ENCODE assay signal across 17 cellular contexts in genomic region chr10:91479583-91479982, GRCh38.
DNase-seq lines count a peak whose midpoint lies in the region; ATAC-seq and TF ChIP-seq lines count a peak whose summit lies in the region.
"Had no signal": no experiment of that assay in that cellular context is flagged by ENCODE, and none has a peak within 500 bp of the region (broad histone marks: within the 10 kb centered on the region; RNA-seq: fewer than 3 reads in every experiment).

No MANE protein-coding gene starts in this region.

- H3K27me3 ChIP-seq in SK-N-SH (ENCODE audit: insufficient read depth), result no peaks in the 10 kb centered on the region
- H3K27me3 ChIP-seq in foreskin keratinocyte, result no peaks in the 10 kb centered on the region
- H3K27me3 ChIP-seq in upper lobe of left lung, result no peaks in the 10 kb centered on the region
- H3K27me3 ChIP-seq in right atrium auricular region, result no peaks in the 10 kb centered on the region

- H3K36me3 ChIP-seq in SK-N-SH (replicated peaks in 1 of 2; ENCODE audit: control insufficient read depth in 1 of 2, insufficient read depth in 2 of 2, low read length in 1 of 2) (peaks cover 22 to 59% of the 10 kb centered on the region in 2 experiments), upper lobe of left lung (peaks cover 0 to 8% (median 1%) of the 10 kb centered on the region in 4 donors), right atrium auricular region (no peaks in the 10 kb centered on the region)

- H3K27ac ChIP-seq in SK-N-SH (ENCODE audit: low read depth in 2 of 2, low read length in 1 of 2) (no peak overlapping the region), foreskin keratinocyte (no peak overlapping the region), upper lobe of left lung (no peak overlapping the region), right atrium auricular region (no peak overlapping the region)

- no peaks in the 10 kb centered on the region for H3K4me1 ChIP-seq in SK-N-SH (ENCODE audit: control insufficient read depth in 1 of 2, insufficient read depth in 2 of 2, low read depth in 1 of 2, low read length in 1 of 2)
- H3K4me1 ChIP-seq in foreskin keratinocyte, result no peaks in the 10 kb centered on the region
- H3K4me1 ChIP-seq in upper lobe of left lung, result no peaks in the 10 kb centered on the region
- H3K4me1 ChIP-seq in right atrium auricular region, result no peaks in the 10 kb centered on the region

- DNase-seq in SK-N-SH, result no peak
- no peak for DNase-seq in foreskin keratinocyte
- no peak for DNase-seq in upper lobe of left lung
- no peak for DNase-seq in NCI-H82 (lab: John Stamatoyannopoulos, UW)
- no peak for DNase-seq in right atrium auricular region (ENCODE audit: low spot score)
- DNase-seq in nucleus accumbens (lab: John Stamatoyannopoulos, UW), result no peak
- DNase-seq: 8988T; C1 segment of cervical spinal cord; CD4-positive, alpha-beta memory T cell; DMS153; DMS79 treated with DMSO at 0.1 percent for 48 hours; EL; GF-D8; H7; IMR-90 had no signal

- no peak for TF ChIP-seq RAD21 in SK-N-SH (IDR thresholded peaks at IDR 0.05; ENCODE audit: low read length)

- CTCF ChIA-PET in SK-N-SH (lab: Yijun Ruan, JAX), result interaction anchor here (0.6 to 1.4 kb wide), 3 partner anchors 9 to 216 kb away, joined by 3 to 7 read pairs (median 3); no protein-coding TSS in a partner anchor

- no peak for TF ChIP-seq POLR2A in upper lobe of left lung (IDR thresholded peaks at IDR 0.05)

- H4K20me1 ChIP-seq in SK-N-SH (ENCODE audit: insufficient read depth), result no peaks in the 10 kb centered on the region

- TF ChIP-seq CTCF in SK-N-SH (IDR thresholded peaks at IDR 0.05), result 0 out of 2 replicates have a peak, but pooled peaks have one; percentile 18
- peak; percentile 23; the same call in 1 of the 2 replicates for TF ChIP-seq CTCF in LNCAP (IDR thresholded peaks at IDR 0.05)
- TF ChIP-seq CTCF in foreskin keratinocyte (conservative IDR thresholded peaks at IDR 0.05), result peak; percentile 18
- TF ChIP-seq CTCF in upper lobe of left lung (IDR thresholded peaks at IDR 0.05), result no peak
- TF ChIP-seq CTCF in right atrium auricular region (IDR thresholded peaks at IDR 0.05), result no peak

- peaks cover 4% of the 10 kb centered on the region for H3F3A ChIP-seq in SK-N-SH (replicated peaks; ENCODE audit: insufficient read depth)

- H3K9me3 ChIP-seq in SK-N-SH (no peaks in the 10 kb centered on the region), upper lobe of left lung (no peaks in the 10 kb centered on the region), right atrium auricular region (no peaks in the 10 kb centered on the region)

- no peak overlapping the region for H3K4me3 ChIP-seq in SK-N-SH (ENCODE audit: low read depth in 2 of 2, low read length in 1 of 2)
- H3K4me3 ChIP-seq in upper lobe of left lung, result no peak overlapping the region
- H3K4me3 ChIP-seq in right atrium auricular region, result no peak overlapping the region

- H3K9me2 ChIP-seq in SK-N-SH, result no peaks in the 10 kb centered on the region

- no peaks in the 10 kb centered on the region for H3K79me2 ChIP-seq in SK-N-SH (ENCODE audit: insufficient read depth)

- no peak overlapping the region for H3K4me2 ChIP-seq in SK-N-SH

- POLR2A ChIA-PET in SK-N-SH (lab: Yijun Ruan, JAX), result no interaction called here

- TF ChIP-seq EP300 in SK-N-SH (IDR thresholded peaks at IDR 0.05; ENCODE audit: borderline replicate concordance in 1 of 2, low read depth in 1 of 2, low read length in 1 of 2) (no peak), upper lobe of left lung (IDR thresholded peaks at IDR 0.05) (no peak)

- no peak overlapping the region for H3K9ac ChIP-seq in SK-N-SH

- no peak overlapping the region for H2AFZ ChIP-seq in SK-N-SH (ENCODE audit: low read depth)

- ATAC-seq in SK-N-SH treated with all-trans-retinoic acid at 6 μM for 48 hours (no peak), foreskin keratinocyte (no peak), upper lobe of left lung (ENCODE audit: low FRiP score in 2 of 2) (no peak)

TF ChIP-seq in SK-N-SH, 30 proteins besides CTCF, POLR2A, EP300 and RAD21 (continues in another document):
- TF ChIP-seq, protein P1, sequence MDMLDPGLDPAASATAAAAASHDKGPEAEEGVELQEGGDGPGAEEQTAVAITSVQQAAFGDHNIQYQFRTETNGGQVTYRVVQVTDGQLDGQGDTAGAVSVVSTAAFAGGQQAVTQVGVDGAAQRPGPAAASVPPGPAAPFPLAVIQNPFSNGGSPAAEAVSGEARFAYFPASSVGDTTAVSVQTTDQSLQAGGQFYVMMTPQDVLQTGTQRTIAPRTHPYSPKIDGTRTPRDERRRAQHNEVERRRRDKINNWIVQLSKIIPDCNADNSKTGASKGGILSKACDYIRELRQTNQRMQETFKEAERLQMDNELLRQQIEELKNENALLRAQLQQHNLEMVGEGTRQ (IDR thresholded peaks at IDR 0.05; ENCODE audit: borderline replicate concordance, low read depth, low read length), result no peak
- no peak for TF ChIP-seq FOXJ3 (CRISPR knock-in tag; IDR thresholded peaks at IDR 0.05)
- TF ChIP-seq TEAD4 (IDR thresholded peaks at IDR 0.05; ENCODE audit: borderline replicate concordance, insufficient read depth), result no peak
- TF ChIP-seq ELF1 (IDR thresholded peaks at IDR 0.05), result no peak
- no peak for TF ChIP-seq USF1 (IDR thresholded peaks at IDR 0.05; ENCODE audit: borderline replicate concordance, low read depth)
- TF ChIP-seq NRF1 (IDR thresholded peaks at IDR 0.05; ENCODE audit: low read depth, low read length), result no peak
- TF ChIP-seq EZH2phosphoT487 (IDR thresholded peaks at IDR 0.05; ENCODE audit: borderline replicate concordance, low read depth), result no peak
- TF ChIP-seq, protein P2, sequence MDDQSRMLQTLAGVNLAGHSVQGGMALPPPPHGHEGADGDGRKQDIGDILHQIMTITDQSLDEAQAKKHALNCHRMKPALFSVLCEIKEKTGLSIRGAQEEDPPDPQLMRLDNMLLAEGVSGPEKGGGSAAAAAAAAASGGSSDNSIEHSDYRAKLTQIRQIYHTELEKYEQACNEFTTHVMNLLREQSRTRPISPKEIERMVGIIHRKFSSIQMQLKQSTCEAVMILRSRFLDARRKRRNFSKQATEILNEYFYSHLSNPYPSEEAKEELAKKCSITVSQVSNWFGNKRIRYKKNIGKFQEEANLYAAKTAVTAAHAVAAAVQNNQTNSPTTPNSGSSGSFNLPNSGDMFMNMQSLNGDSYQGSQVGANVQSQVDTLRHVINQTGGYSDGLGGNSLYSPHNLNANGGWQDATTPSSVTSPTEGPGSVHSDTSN (IDR thresholded peaks at IDR 0.05), result no peak
- TF ChIP-seq NFIC (IDR thresholded peaks at IDR 0.05; ENCODE audit: borderline replicate concordance), result no peak
- TF ChIP-seq POLR2AphosphoS5 (IDR thresholded peaks at IDR 0.05; ENCODE audit: low read depth, low read length), result no peak
- TF ChIP-seq CHD2 (IDR thresholded peaks at IDR 0.05; ENCODE audit: low read length, partially characterized antibody), result no peak

TF ChIP-seq in SK-N-SH treated with all-trans-retinoic acid at 6 μM for 48 hours, 23 proteins besides CTCF, POLR2A, EP300 and RAD21:
- TF ChIP-seq BACH2 (CRISPR knock-in tag; IDR thresholded peaks at IDR 0.05; ENCODE audit: borderline replicate concordance), result no peak
- TF ChIP-seq CSRNP3 (CRISPR knock-in tag; IDR thresholded peaks at IDR 0.05), result no peak
- no peak for TF ChIP-seq OSR1 (CRISPR knock-in tag; IDR thresholded peaks at IDR 0.05)

Comparison
In these comparisons a context has a peak if more than half of its experiments do, and no peak if none do; other contexts are left out.
1. CTCF ChIP-seq: peak in SK-N-SH (single experiment), LNCAP (single experiment) and foreskin keratinocyte (single experiment); none in upper lobe of left lung (0 of 6) and right atrium auricular region (0 of 2).